Comparison of ENCODE assay signal across 27 cellular contexts in the genomic region with DNA sequence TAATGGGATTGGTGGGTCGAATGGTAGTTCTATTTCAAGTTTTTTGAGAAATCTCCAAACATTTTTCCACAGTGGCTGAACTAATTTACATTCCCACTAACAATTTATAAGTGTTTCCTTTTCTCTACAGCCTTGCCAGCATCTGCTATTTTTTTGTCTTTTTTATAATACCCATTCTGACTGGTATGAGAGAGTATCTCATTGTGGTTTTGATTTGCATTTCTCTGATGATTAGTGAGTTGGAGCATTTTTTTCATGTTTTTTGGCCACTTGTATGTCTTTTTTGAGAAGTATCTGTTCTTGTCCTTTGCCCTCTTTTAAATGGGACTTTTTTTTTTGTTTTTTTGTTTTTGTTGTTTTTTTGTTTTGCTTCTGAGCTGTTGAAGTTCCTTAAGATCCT.
"Had no signal": no experiment of that assay in that cellular context is flagged by ENCODE, and none has a peak within 500 bp of the region (broad histone marks: within the 10 kb centered on the region; RNA-seq: fewer than 3 reads in every experiment).

No MANE protein-coding gene starts in this region.

- DNase-seq: activated B cell treated with CpG ODN at 0.5 μM for 24 hours; activated CD4-positive, alpha-beta memory T cell treated with anti-CD3 and anti-CD28 coated beads for 36 hours; activated CD4-positive, alpha-beta T cell treated with anti-CD3 and anti-CD28 coated beads for 4 hours; activated CD4-positive, alpha-beta T cell treated with anti-CD3 and anti-CD28 coated beads, Interleukin-2, amount 10 ng/mL, durations not matched to agents 24 days and 14 days; activated CD4-positive, alpha-beta T cell treated with anti-CD3 and anti-CD28 coated beads, Interleukin-2, amount 50 U/mL, for 1 hour; activated CD4-positive, alpha-beta T cell treated with anti-CD3 and anti-CD28 coated beads, Interleukin-2, amount 50 U/mL, for 4 hours; activated CD4-positive, CD25-positive, alpha-beta regulatory T cell treated with anti-CD3 and anti-CD28 coated beads, Interleukin-2, amount 50 U/mL, for 72 hours; activated CD8-positive, alpha-beta memory T cell treated with anti-CD3 and anti-CD28 coated beads, Interleukin-2, amount 50 U/mL, for 4 hours; activated CD8-positive, alpha-beta T cell treated with anti-CD3 and anti-CD28 coated beads for 36 hours; activated effector memory CD4-positive, alpha-beta T cell treated with anti-CD3 and anti-CD28 coated beads, Interleukin-2, amount 50 U/mL, for 16 hours; activated gamma-delta T cell treated with Interleukin-2 at 50 U/mL for 16 hours; activated naive CD4-positive, alpha-beta T cell; activated naive CD4-positive, alpha-beta T cell treated with anti-CD3 and anti-CD28 coated beads for 36 hours; activated naive CD4-positive, alpha-beta T cell treated with anti-CD3 and anti-CD28 coated beads, Interleukin-2, amount 50 U/mL, for 16 hours; activated naive CD8-positive, alpha-beta T cell treated with anti-CD3 and anti-CD28 coated beads for 36 hours; activated T-cell treated with anti-CD3 and anti-CD28 coated beads for 4 hours; activated T-cell treated with anti-CD3 and anti-CD28 coated beads, Interleukin-2, amount 50 U/mL, for 1 hour; activated T-cell treated with anti-CD3 and anti-CD28 coated beads, Interleukin-2, amount 50 U/mL, for 4 hours; activated T-cell treated with anti-CD3 and anti-CD28 coated beads, Interleukin-2, amount 50 U/mL, for 72 hours; adrenal gland; amniotic stem cell; aorta; central memory CD4-positive, alpha-beta T cell; T-helper 2 cell; T-helper 9 cell had no signal

- ATAC-seq: activated CD8-positive, alpha-beta T cell treated with anti-CD3 and anti-CD28 coated beads for 36 hours; activated naive CD4-positive, alpha-beta T cell treated with anti-CD3 and anti-CD28 coated beads, Interleukin-2, amount 50 U/mL, for 72 hours; activated T-cell treated with anti-CD3 and anti-CD28 coated beads, Interleukin-2, amount 50 U/mL, for 4 hours; activated T-cell treated with anti-CD3 and anti-CD28 coated beads, Interleukin-2, amount 50 U/mL, for 72 hours; activated T-helper 17 cell treated with anti-CD3 and anti-CD28 coated beads, Interleukin-2, amount 50 U/mL, for 72 hours had no signal
